ENCODE assay signal across 18 cellular contexts in genomic region chr10:121260383-121260782, GRCh38.
DNase-seq lines count a peak whose midpoint lies in the region; ATAC-seq, FAIRE-seq and TF ChIP-seq lines count a peak whose summit lies in the region.
"Had no signal": no experiment of that assay in that cellular context is flagged by ENCODE, and none has a peak within 500 bp of the region (broad histone marks: within the 10 kb centered on the region; RNA-seq: fewer than 3 reads in every experiment).

No MANE protein-coding gene starts in this region.

- ATAC-seq in HepG2: no peak
- no peak for ATAC-seq in right lobe of liver
- ATAC-seq in Panc1: no peak
- ATAC-seq in GM21717 (IDR thresholded peaks at IDR 0.05; ENCODE audit: unreplicated experiment): no peak
- ATAC-seq: activated naive CD4-positive, alpha-beta T cell treated with anti-CD3 and anti-CD28 coated beads, Interleukin-2, amount 50 U/mL, for 72 hours had no signal

- TF ChIP-seq RAD21 in HepG2 (CRISPR knock-in tag; IDR thresholded peaks at IDR 0.05): no peak

- CTCF ChIA-PET in HepG2 (lab: Yijun Ruan, JAX; ENCODE audit: low intra/inter-chr PET ratio, low total read pairs): no interaction called here
- CTCF ChIA-PET in Panc1 (lab: Charles Lee): no interaction called here

- no peaks in the 10 kb centered on the region for H4K20me1 ChIP-seq in HepG2 (ENCODE audit: insufficient read depth, low read length)

- no peak overlapping the region for H3K4me3 ChIP-seq in HepG2 (replicated peaks in 1 of 3; ENCODE audit: insufficient read depth in 1 of 3, low read depth in 2 of 3, low read length in 3 of 3)
- H3K4me3 ChIP-seq in right lobe of liver: no peak overlapping the region
- H3K4me3 ChIP-seq in Panc1 (ENCODE audit: low read depth in 2 of 2, low read length in 2 of 2): no peak overlapping the region
- H3K4me3 ChIP-seq in epithelial cell of esophagus (ENCODE audit: low read length): no peak overlapping the region

- no peak overlapping the region for H3K4me2 ChIP-seq in HepG2 (ENCODE audit: low read depth, low read length)

- H3K9me3 ChIP-seq in HepG2 (ENCODE audit: low read length) (no peaks in the 10 kb centered on the region), right lobe of liver (no peaks in the 10 kb centered on the region), Panc1 (ENCODE audit: control insufficient read depth, insufficient read depth, low read depth, low read length) (no peaks in the 10 kb centered on the region)

- no peak overlapping the region for H3K27ac ChIP-seq in HepG2 (ENCODE audit: extremely low read length, insufficient read depth, low read length)
- no peak overlapping the region for H3K27ac ChIP-seq in right lobe of liver
- no peak overlapping the region for H3K27ac ChIP-seq in Panc1 (ENCODE audit: low read length)

- H3K27me3 ChIP-seq in HepG2 (ENCODE audit: control insufficient read depth in 1 of 2, insufficient read depth in 2 of 2, low read length in 2 of 2) (no peaks in the 10 kb centered on the region), right lobe of liver (no peaks in the 10 kb centered on the region), Panc1 (ENCODE audit: control insufficient read depth, insufficient read depth, low read length) (no peaks in the 10 kb centered on the region)

- H3K36me3 ChIP-seq in HepG2 (replicated peaks in 1 of 2; ENCODE audit: control insufficient read depth in 1 of 2, insufficient read depth in 2 of 2, low read length in 2 of 2) (no peaks in the 10 kb centered on the region), right lobe of liver (no peaks in the 10 kb centered on the region), Panc1 (ENCODE audit: control insufficient read depth, insufficient read depth, low read length) (no peaks in the 10 kb centered on the region)

- TF ChIP-seq POLR2A in HepG2 (IDR thresholded peaks at IDR 0.05; ENCODE audit: insufficient read depth in 1 of 2, low read depth in 2 of 2, low read length in 2 of 2): no peak
- no peak for TF ChIP-seq POLR2A in right lobe of liver (IDR thresholded peaks at IDR 0.05)

- POLR2A ChIA-PET in HepG2 (lab: Yijun Ruan, JAX): no interaction called here
- POLR2A ChIA-PET in Panc1 (lab: Charles Lee): no interaction called here

- in situ Hi-C loops in HepG2 (cut with HindIII; ENCODE audit: extremely low pct_ligation_motif_present, low pct_unique_long_range_greater_than_20kb) (no loop called here), Panc1 (cut with HindIII; ENCODE audit: low pct_unique_long_range_greater_than_20kb, low sequenced_read_pairs) (no loop called here)

- TF ChIP-seq CTCF in HepG2 (CRISPR knock-in tag; IDR thresholded peaks at IDR 0.05) (no peak), right lobe of liver (IDR thresholded peaks at IDR 0.05) (no peak), Panc1 (IDR thresholded peaks at IDR 0.05) (no peak), epithelial cell of esophagus (IDR thresholded peaks at IDR 0.05; ENCODE audit: insufficient read depth, low read depth, low read length, missing control alignments) (no peak)

- intact Hi-C loops in HepG2 (cut with micrococcal nuclease; ENCODE audit: unreplicated experiment): no loop called here
- intact Hi-C loops in right lobe of liver (cut with DNase I): no loop called here
- intact Hi-C loops in Panc1 (cut with micrococcal nuclease; ENCODE audit: unreplicated experiment): no loop called here

- DNase-seq in HepG2 (ENCODE audit: low spot score) (no peak), right lobe of liver (no peak), Panc1 (ENCODE audit: low read depth, low spot score) (peak; percentile 1), epithelial cell of esophagus (ENCODE audit: low read depth) (peak; percentile 88), NCI-H2081 treated with DMSO at 0.1 percent for 48 hours (lab: John Stamatoyannopoulos, UW) (no peak), T1000 (lab: John Stamatoyannopoulos, UW) (no peak)
- DNase-seq in activated CD8-positive, alpha-beta memory T cell treated with anti-CD3 and anti-CD28 coated beads for 24 hours: no peak
- DNase-seq: activated CD4-positive, alpha-beta T cell treated with anti-CD3 and anti-CD28 coated beads, Interleukin-2, amount 50 U/mL, for 1 hour; activated CD8-positive, alpha-beta memory T cell treated with anti-CD3 and anti-CD28 coated beads, Interleukin-2, amount 50 U/mL, for 4 hours; anterior cingulate cortex; caudate nucleus; CD8-positive, alpha-beta memory T cell; NCI-H2171; nucleus accumbens; T-helper 9 cell had no signal

- no peak overlapping the region for H3K9ac ChIP-seq in HepG2 (ENCODE audit: insufficient read depth, low read depth, low read length)

- no peaks in the 10 kb centered on the region for H3K79me2 ChIP-seq in HepG2 (ENCODE audit: insufficient read depth, low read length)

- WGBS in HepG2 (ENCODE audit: low lambda C conversion rate): 9% methylated on average over 1 of the region's 1 CpG
- 54% methylated on average over 1 of the region's 1 CpG for WGBS in right lobe of liver (ENCODE audit: insufficient coverage, low coverage, low lambda C conversion rate, missing lambda C conversion rate)

- H3K4me1 ChIP-seq in HepG2 (ENCODE audit: insufficient read depth, low read length): no peaks in the 10 kb centered on the region
- H3K4me1 ChIP-seq in right lobe of liver: no peaks in the 10 kb centered on the region
- H3K4me1 ChIP-seq in Panc1 (ENCODE audit: control insufficient read depth, insufficient read depth, low read length): no peaks in the 10 kb centered on the region

- no peak for TF ChIP-seq EP300 in HepG2 (IDR thresholded peaks at IDR 0.05; ENCODE audit: low read depth in 2 of 2, low read length in 2 of 2)
- TF ChIP-seq EP300 in HepG2 (CRISPR knock-in tag; IDR thresholded peaks at IDR 0.05; ENCODE audit: borderline replicate concordance): no peak

- no peak overlapping the region for H2AFZ ChIP-seq in HepG2 (ENCODE audit: low read length)

- FAIRE-seq in HepG2 (lab: Jason Lieb, UNC): no peak
- FAIRE-seq: A204.1 had no signal

- no TSS peak for BruUV-seq in HepG2 (replicated peaks; lab: Mats Ljungman, UMichigan)
- BruUV-seq in Panc1 (replicated peaks; lab: Mats Ljungman, UMichigan): no TSS peak

TF ChIP-seq in HepG2, 621 proteins besides CTCF, POLR2A, EP300 and RAD21:
- no peak for TF ChIP-seq ZFAT (CRISPR knock-in tag; conservative IDR thresholded peaks at IDR 0.05)
- TF ChIP-seq ZNF260 (CRISPR knock-in tag; IDR thresholded peaks at IDR 0.05; ENCODE audit: borderline replicate concordance, low read depth): no peak
- TF ChIP-seq ZNF572 (CRISPR knock-in tag; IDR thresholded peaks at IDR 0.05): no peak
- TF ChIP-seq MYPOP (CRISPR knock-in tag; IDR thresholded peaks at IDR 0.05): no peak
- no peak for TF ChIP-seq ZNF546 (CRISPR knock-in tag; conservative IDR thresholded peaks at IDR 0.05)
- 0 out of 2 replicates have a peak, but pooled peaks have one; percentile 36 for TF ChIP-seq CREB1 (IDR thresholded peaks at IDR 0.05)
- no peak for TF ChIP-seq CREB1 (CRISPR knock-in tag; IDR thresholded peaks at IDR 0.05)

Comparison
In these comparisons a context has a peak if more than half of its experiments do, and no peak if none do; other contexts are left out.
1. DNase-seq: peak in Panc1 (single experiment) and epithelial cell of esophagus (single experiment); none in HepG2 (single experiment), right lobe of liver (0 of 3), activated CD8-positive, alpha-beta memory T cell treated with anti-CD3 and anti-CD28 coated beads for 24 hours (single experiment), NCI-H2081 treated with DMSO at 0.1 percent for 48 hours (single experiment) and T1000 (single experiment).